Comparison of ENCODE assay signal across 23 cellular contexts in the genomic region with DNA sequence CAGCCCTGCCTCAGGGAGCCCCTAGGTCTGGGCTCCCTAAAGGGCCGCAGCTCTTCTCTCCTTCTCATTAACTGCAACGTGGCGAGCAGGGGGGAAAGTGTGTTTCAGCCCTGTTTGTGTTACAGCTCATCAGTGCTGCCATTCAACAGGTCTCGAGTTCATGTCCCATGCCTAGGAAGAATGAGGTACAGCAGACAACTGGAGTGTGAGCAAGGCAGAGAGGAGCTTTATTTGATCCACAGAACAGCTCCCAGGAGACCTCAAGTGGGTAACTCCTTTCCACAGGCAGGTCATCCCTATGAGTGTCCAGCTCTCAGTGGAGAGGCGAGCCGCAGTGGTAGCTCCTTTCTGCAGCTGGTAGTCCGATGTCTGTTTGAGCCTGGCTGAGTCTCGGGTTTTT.
"Had no signal": no experiment of that assay in that cellular context is flagged by ENCODE, and none has a peak within 500 bp of the region (broad histone marks: within the 10 kb centered on the region; RNA-seq: fewer than 3 reads in every experiment).

No MANE protein-coding gene starts in this region.

- H3K9me3 ChIP-seq: lower lobe of right lung had no signal

- H3K4me1 ChIP-seq: esophagus squamous epithelium, heart right ventricle, left lung, lower lobe of right lung had no signal

- H3K4me3 ChIP-seq: esophagus squamous epithelium, gastrocnemius medialis, heart right ventricle, left lung, lower lobe of right lung, mucosa of descending colon had no signal

- H3K27ac ChIP-seq: epithelial cell of prostate, esophagus squamous epithelium, gastrocnemius medialis, heart right ventricle, left lung, lower lobe of right lung had no signal

- ATAC-seq: effector memory CD8-positive, alpha-beta T cell; esophagus mucosa; gastrocnemius medialis; heart right ventricle; left lung; left ventricle myocardium superior; lower lobe of right lung; mucosa of descending colon; naive thymus-derived CD8-positive, alpha-beta T cell had no signal

- DNase-seq: cortex of kidney; effector CD8-positive, alpha-beta T cell; effector memory CD8-positive, alpha-beta T cell; endodermal cell; erythroblast; esophagus squamous epithelium; foreskin fibroblast; foreskin melanocyte; gastrocnemius medialis; glutamatergic neuron; head of caudate nucleus; heart right ventricle; hippocampal formation; left cardiac atrium; left ventricle myocardium superior; lower lobe of right lung; mesenchymal stem cell; mucosa of descending colon; naive B cell; naive thymus-derived CD8-positive, alpha-beta T cell had no signal

- H3K36me3 ChIP-seq: esophagus squamous epithelium, gastrocnemius medialis, heart right ventricle, left lung, lower lobe of right lung had no signal
